ENCODE assay signal across 37 cellular contexts in genomic region chr14:64260418-64260817, GRCh38. TPM values are rescaled to one million over a fixed set of nuclear protein-coding genes. Genes with fewer than 3 reads are reported as not detected.
"Had no signal": no experiment of that assay in that cellular context is flagged by ENCODE, and none has a peak within 500 bp of the region (broad histone marks: within the 10 kb centered on the region; RNA-seq: fewer than 3 reads in every experiment).

No MANE protein-coding gene starts in this region.

- H3K36me3 ChIP-seq: esophagus muscularis mucosa, gastrocnemius medialis, heart right ventricle, WERI-Rb-1 had no signal

- H3K4me3 ChIP-seq: adrenal gland, body of pancreas, esophagus muscularis mucosa, gastrocnemius medialis, heart right ventricle had no signal

- H3K9me3 Mint-ChIP-seq: activated CD4-positive, alpha-beta memory T cell treated with anti-CD3 and anti-CD28 coated beads for 36 hours; activated naive CD4-positive, alpha-beta T cell treated with anti-CD3 and anti-CD28 coated beads for 36 hours; activated naive CD4-positive, alpha-beta T cell treated with anti-CD3 and anti-CD28 coated beads, Interleukin-2, amount 50 U/mL, for 24 hours; activated naive CD8-positive, alpha-beta T cell treated with anti-CD3 and anti-CD28 coated beads for 36 hours; activated naive CD8-positive, alpha-beta T cell treated with anti-CD3 and anti-CD28 coated beads, Interleukin-2, amount 50 U/mL, for 24 hours; activated T-helper 1 cell treated with anti-CD3 and anti-CD28 coated beads, Interleukin-12 subunit alpha, Interleukin-12 subunit beta, Interleukin-2, Interleukin-4 antibody, amounts not matched to agents 30 ng/mL and 10 ng/mL and 1 ng/mL, durations not matched to agents 14 hours and 24 hours and 36 hours; activated T-helper 2 cell treated with anti-CD3 and anti-CD28 coated beads, Interferon-gamma antibody, Interleukin-2, Interleukin-4, amounts not matched to agents 10 μg/mL and 5 μg/mL and 100 μg/mL, durations not matched to agents 14 hours and 24 hours and 36 hours; effector memory CD8-positive, alpha-beta T cell; T-helper 2 cell treated with Interferon-gamma antibody and Interleukin-4, amounts not matched to agents 5 μg/mL and 100 μg/mL, for 36 hours had no signal

- H3K27me3 Mint-ChIP-seq: activated CD4-positive, alpha-beta memory T cell treated with anti-CD3 and anti-CD28 coated beads for 36 hours; activated CD4-positive, alpha-beta T cell treated with anti-CD3 and anti-CD28 coated beads for 36 hours; activated naive CD8-positive, alpha-beta T cell treated with anti-CD3 and anti-CD28 coated beads for 36 hours; effector memory CD8-positive, alpha-beta T cell; T-helper 17 cell had no signal

- H3K9me3 ChIP-seq: adrenal gland, body of pancreas, esophagus muscularis mucosa, gastrocnemius medialis, heart right ventricle had no signal

- H3K27me3 ChIP-seq: adrenal gland, body of pancreas, esophagus muscularis mucosa, foreskin keratinocyte, gastrocnemius medialis, heart right ventricle had no signal

- H3K4me3 Mint-ChIP-seq: activated CD4-positive, alpha-beta memory T cell treated with anti-CD3 and anti-CD28 coated beads for 36 hours; activated CD4-positive, alpha-beta T cell treated with anti-CD3 and anti-CD28 coated beads for 36 hours; activated CD4-positive, alpha-beta T cell treated with anti-CD3 and anti-CD28 coated beads, Interleukin-2, amount 10 ng/mL, durations not matched to agents 24 days and 14 days; activated CD8-positive, alpha-beta memory T cell treated with anti-CD3 and anti-CD28 coated beads, Interleukin-2, amount 10 ng/mL, durations not matched to agents 7 days and 5 days; activated CD8-positive, alpha-beta T cell treated with anti-CD3 and anti-CD28 coated beads, Interleukin-2, amount 10 ng/mL, durations not matched to agents 7 days and 5 days; activated naive CD4-positive, alpha-beta T cell treated with anti-CD3 and anti-CD28 coated beads for 36 hours; activated naive CD4-positive, alpha-beta T cell treated with anti-CD3 and anti-CD28 coated beads, Interleukin-2, amount 50 U/mL, for 24 hours; activated naive CD8-positive, alpha-beta T cell treated with anti-CD3 and anti-CD28 coated beads for 36 hours; activated naive CD8-positive, alpha-beta T cell treated with anti-CD3 and anti-CD28 coated beads, Interleukin-2, amount 50 U/mL, for 24 hours; activated T-helper 1 cell treated with anti-CD3 and anti-CD28 coated beads, Interleukin-12 subunit alpha, Interleukin-12 subunit beta, Interleukin-2, Interleukin-4 antibody, amounts not matched to agents 30 ng/mL and 10 ng/mL and 1 ng/mL, durations not matched to agents 14 hours and 24 hours and 36 hours; effector memory CD8-positive, alpha-beta T cell; T-helper 17 cell; T-helper 2 cell treated with Interferon-gamma antibody and Interleukin-4, amounts not matched to agents 5 μg/mL and 100 μg/mL, for 36 hours had no signal

- H3K4me1 ChIP-seq: adrenal gland, body of pancreas, esophagus muscularis mucosa, foreskin keratinocyte, gastrocnemius medialis, heart right ventricle had no signal

- H3K36me3 Mint-ChIP-seq: activated CD4-positive, alpha-beta memory T cell treated with anti-CD3 and anti-CD28 coated beads for 36 hours; activated CD8-positive, alpha-beta memory T cell treated with anti-CD3 and anti-CD28 coated beads, Interleukin-2, amount 10 ng/mL, durations not matched to agents 7 days and 5 days; activated naive CD4-positive, alpha-beta T cell treated with anti-CD3 and anti-CD28 coated beads, Interleukin-2, amount 50 U/mL, for 24 hours; activated naive CD8-positive, alpha-beta T cell treated with anti-CD3 and anti-CD28 coated beads for 36 hours had no signal

- H3K27ac ChIP-seq: adrenal gland, body of pancreas, esophagus muscularis mucosa, foreskin keratinocyte, gastrocnemius medialis, heart right ventricle, WERI-Rb-1 had no signal

- ATAC-seq: activated CD4-positive, alpha-beta T cell treated with anti-CD3 and anti-CD28 coated beads for 36 hours; activated CD8-positive, alpha-beta memory T cell treated with anti-CD3 and anti-CD28 coated beads, Interleukin-2, amount 10 ng/mL, durations not matched to agents 7 days and 5 days; activated CD8-positive, alpha-beta T cell treated with anti-CD3 and anti-CD28 coated beads, Interleukin-2, amount 10 ng/mL, durations not matched to agents 7 days and 5 days; activated naive CD8-positive, alpha-beta T cell treated with anti-CD3 and anti-CD28 coated beads, Interleukin-2, amount 50 U/mL, for 24 hours; body of pancreas; effector memory CD8-positive, alpha-beta T cell; foreskin keratinocyte; gastrocnemius medialis; T-helper 17 cell had no signal

- H3K4me1 Mint-ChIP-seq: activated CD4-positive, alpha-beta T cell treated with anti-CD3 and anti-CD28 coated beads for 36 hours; activated CD4-positive, alpha-beta T cell treated with anti-CD3 and anti-CD28 coated beads, Interleukin-2, amount 10 ng/mL, durations not matched to agents 24 days and 14 days; activated CD8-positive, alpha-beta memory T cell treated with anti-CD3 and anti-CD28 coated beads, Interleukin-2, amount 10 ng/mL, durations not matched to agents 7 days and 5 days; activated naive CD8-positive, alpha-beta T cell treated with anti-CD3 and anti-CD28 coated beads for 36 hours; activated naive CD8-positive, alpha-beta T cell treated with anti-CD3 and anti-CD28 coated beads, Interleukin-2, amount 50 U/mL, for 24 hours; T-helper 17 cell had no signal

- H3K27ac Mint-ChIP-seq: activated CD4-positive, alpha-beta memory T cell treated with anti-CD3 and anti-CD28 coated beads for 36 hours; activated CD4-positive, alpha-beta T cell treated with anti-CD3 and anti-CD28 coated beads for 36 hours; activated CD4-positive, alpha-beta T cell treated with anti-CD3 and anti-CD28 coated beads, Interleukin-2, amount 10 ng/mL, durations not matched to agents 24 days and 14 days; activated CD8-positive, alpha-beta memory T cell treated with anti-CD3 and anti-CD28 coated beads, Interleukin-2, amount 10 ng/mL, durations not matched to agents 7 days and 5 days; activated CD8-positive, alpha-beta T cell treated with anti-CD3 and anti-CD28 coated beads, Interleukin-2, amount 10 ng/mL, durations not matched to agents 7 days and 5 days; activated naive CD4-positive, alpha-beta T cell treated with anti-CD3 and anti-CD28 coated beads for 36 hours; activated naive CD4-positive, alpha-beta T cell treated with anti-CD3 and anti-CD28 coated beads, Interleukin-2, amount 50 U/mL, for 24 hours; activated naive CD8-positive, alpha-beta T cell treated with anti-CD3 and anti-CD28 coated beads for 36 hours; activated naive CD8-positive, alpha-beta T cell treated with anti-CD3 and anti-CD28 coated beads, Interleukin-2, amount 50 U/mL, for 24 hours; activated T-helper 1 cell treated with anti-CD3 and anti-CD28 coated beads, Interleukin-12 subunit alpha, Interleukin-12 subunit beta, Interleukin-2, Interleukin-4 antibody, amounts not matched to agents 30 ng/mL and 10 ng/mL and 1 ng/mL, durations not matched to agents 14 hours and 24 hours and 36 hours; activated T-helper 2 cell treated with anti-CD3 and anti-CD28 coated beads, Interferon-gamma antibody, Interleukin-2, Interleukin-4, amounts not matched to agents 10 μg/mL and 5 μg/mL and 100 μg/mL, durations not matched to agents 14 hours and 24 hours and 36 hours; effector memory CD8-positive, alpha-beta T cell; T-helper 17 cell; T-helper 2 cell treated with Interferon-gamma antibody and Interleukin-4, amounts not matched to agents 5 μg/mL and 100 μg/mL, for 36 hours had no signal

- DNase-seq: activated CD4-positive, alpha-beta memory T cell treated with anti-CD3 and anti-CD28 coated beads for 36 hours; activated CD4-positive, alpha-beta T cell treated with anti-CD3 and anti-CD28 coated beads for 36 hours; activated CD4-positive, alpha-beta T cell treated with anti-CD3 and anti-CD28 coated beads, Interleukin-2, amount 10 ng/mL, durations not matched to agents 24 days and 14 days; activated CD4-positive, CD25-positive, alpha-beta regulatory T cell; activated CD4-positive, CD25-positive, alpha-beta regulatory T cell treated with anti-CD3 and anti-CD28 coated beads, Interleukin-2, amount 50 U/mL, for 72 hours; activated CD8-positive, alpha-beta memory T cell treated with anti-CD3 and anti-CD28 coated beads, Interleukin-2, amount 10 ng/mL, durations not matched to agents 7 days and 5 days; activated CD8-positive, alpha-beta memory T cell treated with anti-CD3 and anti-CD28 coated beads, Interleukin-2, amount 50 U/mL, for 4 hours; activated CD8-positive, alpha-beta T cell treated with anti-CD3 and anti-CD28 coated beads, Interleukin-2, amount 10 ng/mL, durations not matched to agents 7 days and 5 days; activated effector memory CD4-positive, alpha-beta T cell treated with anti-CD3 and anti-CD28 coated beads, Interleukin-2, amount 50 U/mL, for 16 hours; activated naive CD4-positive, alpha-beta T cell treated with anti-CD3 and anti-CD28 coated beads for 36 hours; activated naive CD8-positive, alpha-beta T cell treated with anti-CD3 and anti-CD28 coated beads for 36 hours; activated naive CD8-positive, alpha-beta T cell treated with anti-CD3 and anti-CD28 coated beads, Interleukin-2, amount 50 U/mL, for 24 hours; activated T-cell treated with anti-CD3 and anti-CD28 coated beads, Interleukin-2, amount 50 U/mL, for 1 hour; activated T-cell treated with anti-CD3 and anti-CD28 coated beads, Interleukin-2, amount 50 U/mL, for 48 hours; adrenal gland; amygdala; aorta; body of pancreas; caudate nucleus; cortex of kidney; dermis blood vessel endothelial cell; effector CD4-positive, alpha-beta T cell; effector memory CD8-positive, alpha-beta T cell; erythroblast; foreskin keratinocyte; gastrocnemius medialis; glutamatergic neuron; heart right ventricle; T-helper 17 cell; T1000; WERI-Rb-1 had no signal

RNA-seq across cellular contexts. Expression of gene ESR2, which starts 33.8 kb away (rescaled TPM):
- total RNA-seq: activated CD4-positive, alpha-beta T cell treated with anti-CD3 and anti-CD28 coated beads, Interleukin-2, amount 10 ng/mL, durations not matched to agents 24 days and 14 days; body of pancreas; chondrocyte had no signal
